In genomic region chr3:166444756-166445155, GRCh38 we compare ENCODE assay signal across 20 cellular contexts.
DNase-seq lines count a peak whose midpoint lies in the region; ATAC-seq and TF ChIP-seq lines count a peak whose summit lies in the region.
"Had no signal": no experiment of that assay in that cellular context is flagged by ENCODE, and none has a peak within 500 bp of the region (broad histone marks: within the 10 kb centered on the region; RNA-seq: fewer than 3 reads in every experiment).

No MANE protein-coding gene starts in this region.

- no peaks in the 10 kb centered on the region for H3K4me1 Mint-ChIP-seq in CD4-positive, alpha-beta memory T cell
- H3K4me1 Mint-ChIP-seq in stimulated activated memory B cell treated with anti-CD40 and anti-IgM and Interleukin-4, amounts not matched to agents 10 μg/mL and 1 μg/mL and 100 μg/mL, for 72 hours, result no peaks in the 10 kb centered on the region
- H3K4me1 Mint-ChIP-seq: IgD-negative memory B cell had no signal

- H3K27me3 ChIP-seq in RWPE2 (ENCODE audit: insufficient read depth, poor library complexity, severe bottlenecking), result no peaks in the 10 kb centered on the region
- no peaks in the 10 kb centered on the region for H3K27me3 ChIP-seq in CD4-positive, alpha-beta memory T cell (ENCODE audit: insufficient read depth, low read length)
- H3K27me3 ChIP-seq: esophagus squamous epithelium, tibial nerve had no signal

- DNase-seq in NCI-H748 (lab: John Stamatoyannopoulos, UW; ENCODE audit: unreplicated experiment) (peak; percentile 27), NCI-H748 treated with DMSO at 0.1 percent for 48 hours (lab: John Stamatoyannopoulos, UW) (no peak), RWPE2 (ENCODE audit: low spot score) (peak; percentile 65), islet precursor cell (peak; percentile 50)
- no peak for DNase-seq in CD4-positive, alpha-beta memory T cell
- DNase-seq in stimulated activated CD4-positive, alpha-beta T cell treated with anti-CD3 and anti-CD28 coated beads, Interleukin-2, amount 100 ng/mL, for 48 hours, result no peak
- DNase-seq: activated CD4-positive, CD25-positive, alpha-beta regulatory T cell; esophagus squamous epithelium; glutamatergic neuron; NCI-H2081 treated with DMSO at 0.1 percent for 48 hours; SIG-M5 had no signal

- H3K4me3 Mint-ChIP-seq in CD4-positive, alpha-beta memory T cell, result no peak overlapping the region
- no peak overlapping the region for H3K4me3 Mint-ChIP-seq in stimulated activated memory B cell treated with anti-CD40 and anti-IgM and Interleukin-4, amounts not matched to agents 10 μg/mL and 1 μg/mL and 100 μg/mL, for 72 hours
- H3K4me3 Mint-ChIP-seq: activated T-helper 1 cell treated with anti-CD3 and anti-CD28 coated beads, Interleukin-12 subunit alpha, Interleukin-12 subunit beta, Interleukin-2, Interleukin-4 antibody, amounts not matched to agents 30 ng/mL and 10 ng/mL and 1 ng/mL, durations not matched to agents 14 hours and 24 hours and 36 hours; IgD-negative memory B cell; natural killer cell treated with Interleukin-12 subunit alpha and Interleukin-12 subunit beta and Interleukin-15 and Interleukin-18, amount 100 ng/mL, for 72 hours; T-helper 1 cell treated with Interleukin-12 subunit alpha and Interleukin-12 subunit beta and Interleukin-4 antibody, amounts not matched to agents 30 μg/mL and 1 μg/mL, for 36 hours had no signal

- peaks cover 31% of the 10 kb centered on the region for H3K4me1 ChIP-seq in RWPE2 (ENCODE audit: insufficient read depth, poor library complexity, severe bottlenecking)
- no peaks in the 10 kb centered on the region for H3K4me1 ChIP-seq in CD4-positive, alpha-beta memory T cell (ENCODE audit: insufficient read depth, low read length)
- H3K4me1 ChIP-seq: tibial nerve had no signal

- TF ChIP-seq CTCF in RWPE2 (IDR thresholded peaks at IDR 0.05; ENCODE audit: poor library complexity, severe bottlenecking), result no peak

- POLR2A ChIA-PET in CD4-positive, alpha-beta memory T cell (lab: Charles Lee; ENCODE audit: partially characterized antibody), result no interaction called here

- H3K36me3 ChIP-seq in RWPE2 (ENCODE audit: low read depth), result no peaks in the 10 kb centered on the region
- H3K36me3 ChIP-seq in CD4-positive, alpha-beta memory T cell (ENCODE audit: insufficient read depth, low read length), result no peaks in the 10 kb centered on the region
- H3K36me3 ChIP-seq: esophagus squamous epithelium, tibial nerve had no signal

- H3K9me3 Mint-ChIP-seq in CD4-positive, alpha-beta memory T cell, result peaks cover 2 to 14% (median 7%) of the 10 kb centered on the region in 8 donors
- peaks cover 6% of the 10 kb centered on the region for H3K9me3 Mint-ChIP-seq in stimulated activated memory B cell treated with anti-CD40 and anti-IgM and Interleukin-4, amounts not matched to agents 10 μg/mL and 1 μg/mL and 100 μg/mL, for 72 hours

- ATAC-seq in RWPE2 (ENCODE audit: low read depth), result peak; percentile 58
- ATAC-seq in stimulated activated memory B cell treated with anti-CD40 and anti-IgM and Interleukin-4, amounts not matched to agents 10 μg/mL and 1 μg/mL and 100 μg/mL, for 72 hours, result no peak
- no peak for ATAC-seq in GM21825 (IDR thresholded peaks at IDR 0.05; ENCODE audit: unreplicated experiment)

- H3K4me3 ChIP-seq in RWPE2 (ENCODE audit: severe bottlenecking), result no peak overlapping the region
- H3K4me3 ChIP-seq in CD4-positive, alpha-beta memory T cell (ENCODE audit: low read length in 2 of 2), result no peak overlapping the region
- H3K4me3 ChIP-seq: esophagus squamous epithelium, smooth muscle cell, tibial nerve had no signal

- peak overlapping the region; percentile 28 for H3K27ac ChIP-seq in RWPE2 (ENCODE audit: poor library complexity, severe bottlenecking)
- H3K27ac ChIP-seq in CD4-positive, alpha-beta memory T cell (ENCODE audit: low read depth, low read length), result no peak overlapping the region
- H3K27ac ChIP-seq: C4-2B, tibial nerve had no signal

- no peak overlapping the region for H3K27ac Mint-ChIP-seq in CD4-positive, alpha-beta memory T cell
- H3K27ac Mint-ChIP-seq in stimulated activated memory B cell treated with anti-CD40 and anti-IgM and Interleukin-4, amounts not matched to agents 10 μg/mL and 1 μg/mL and 100 μg/mL, for 72 hours, result no peak overlapping the region
- H3K27ac Mint-ChIP-seq: activated T-helper 1 cell treated with anti-CD3 and anti-CD28 coated beads, Interleukin-12 subunit alpha, Interleukin-12 subunit beta, Interleukin-2, Interleukin-4 antibody, amounts not matched to agents 30 ng/mL and 10 ng/mL and 1 ng/mL, durations not matched to agents 14 hours and 24 hours and 36 hours; IgD-negative memory B cell; natural killer cell treated with Interleukin-12 subunit alpha and Interleukin-12 subunit beta and Interleukin-15 and Interleukin-18, amount 100 ng/mL, for 72 hours; T-helper 1 cell treated with Interleukin-12 subunit alpha and Interleukin-12 subunit beta and Interleukin-4 antibody, amounts not matched to agents 30 μg/mL and 1 μg/mL, for 36 hours had no signal

- no peaks in the 10 kb centered on the region for H3K9me3 ChIP-seq in RWPE2 (ENCODE audit: severe bottlenecking)
- peaks cover 0 to 5% of the 10 kb centered on the region in 2 donors for H3K9me3 ChIP-seq in CD4-positive, alpha-beta memory T cell (ENCODE audit: control insufficient read depth in 1 of 2, low read length in 2 of 2)
- H3K9me3 ChIP-seq: esophagus squamous epithelium, tibial nerve had no signal

- intact Hi-C loops in CD4-positive, alpha-beta memory T cell (cut with micrococcal nuclease), result no loop called here

- CTCF ChIA-PET in CD4-positive, alpha-beta memory T cell (lab: Charles Lee; ENCODE audit: partially characterized antibody), result no interaction called here

- no peaks in the 10 kb centered on the region for H3K27me3 Mint-ChIP-seq in CD4-positive, alpha-beta memory T cell
- no peaks in the 10 kb centered on the region for H3K27me3 Mint-ChIP-seq in stimulated activated memory B cell treated with anti-CD40 and anti-IgM and Interleukin-4, amounts not matched to agents 10 μg/mL and 1 μg/mL and 100 μg/mL, for 72 hours
- H3K27me3 Mint-ChIP-seq: IgD-negative memory B cell; natural killer cell treated with Interleukin-12 subunit alpha and Interleukin-12 subunit beta and Interleukin-15 and Interleukin-18, amount 100 ng/mL, for 72 hours had no signal

- H3K36me3 Mint-ChIP-seq in CD4-positive, alpha-beta memory T cell, result no peaks in the 10 kb centered on the region
- no peaks in the 10 kb centered on the region for H3K36me3 Mint-ChIP-seq in stimulated activated memory B cell treated with anti-CD40 and anti-IgM and Interleukin-4, amounts not matched to agents 10 μg/mL and 1 μg/mL and 100 μg/mL, for 72 hours
- H3K36me3 Mint-ChIP-seq: IgD-negative memory B cell had no signal

Comparison
In these comparisons a context has a peak if more than half of its experiments do, and no peak if none do; other contexts are left out.
1. DNase-seq: peak in NCI-H748 (single experiment), RWPE2 (single experiment) and islet precursor cell (single experiment); none in NCI-H748 treated with DMSO at 0.1 percent for 48 hours (single experiment), CD4-positive, alpha-beta memory T cell (0 of 5) and stimulated activated CD4-positive, alpha-beta T cell treated with anti-CD3 and anti-CD28 coated beads, Interleukin-2, amount 100 ng/mL, for 48 hours (0 of 2).